In the genomic region with DNA sequence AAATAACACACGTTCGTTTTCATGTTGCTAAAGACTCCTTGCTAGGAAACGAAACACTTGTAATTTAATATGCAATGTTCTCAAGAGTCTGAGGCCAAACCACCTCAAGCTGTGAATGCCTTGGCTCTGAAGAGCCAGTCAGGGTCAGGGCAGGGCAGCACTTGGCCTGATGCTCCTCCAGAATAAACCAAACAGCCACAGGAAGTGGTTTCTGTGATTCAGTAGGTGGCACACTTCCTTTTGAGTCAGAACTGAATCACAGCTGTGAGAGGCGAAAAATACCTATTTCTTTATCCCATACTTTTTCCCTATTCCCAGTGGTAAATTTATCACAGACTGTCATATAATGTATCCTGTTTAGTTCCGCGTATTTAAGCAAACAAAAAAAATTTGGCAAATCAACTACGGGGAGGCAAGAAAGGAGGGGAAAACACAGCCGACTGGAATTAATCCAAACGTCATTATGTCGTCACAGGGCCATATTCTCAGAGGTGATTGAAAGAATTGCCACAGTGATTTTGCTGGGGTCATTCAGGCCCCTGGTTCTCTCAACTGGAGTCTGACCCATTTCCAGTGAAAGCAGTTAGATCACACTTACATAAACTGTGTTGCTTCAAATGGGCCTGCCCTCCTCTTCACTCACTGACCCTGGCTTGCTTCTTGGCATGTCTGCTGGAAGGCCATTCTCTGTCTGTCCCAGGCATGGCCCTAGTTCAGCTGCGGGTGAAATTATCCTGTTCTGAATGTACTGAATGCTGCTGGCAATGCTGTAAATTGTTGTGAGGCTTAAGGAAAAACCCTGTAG, we compare ENCODE assay signal across 8 cellular contexts.
DNase-seq lines count a peak whose midpoint lies in the region; ATAC-seq and TF ChIP-seq lines count a peak whose summit lies in the region.

No MANE protein-coding gene starts in this region.

- peak overlapping the region; percentile 67 for H3K27ac ChIP-seq in hepatocyte
- H3K27ac ChIP-seq in skin epidermis, result peak overlapping the region; percentile 35 to 92 (median 79)

- ATAC-seq in GM21390 (IDR thresholded peaks at IDR 0.05; ENCODE audit: unreplicated experiment), result peak; percentile 92

- DNase-seq in DMS153 treated with DMSO at 0.1 percent for 48 hours (lab: John Stamatoyannopoulos, UW; ENCODE audit: unreplicated experiment) (peak; percentile 0), HT-29 (ENCODE audit: low spot score) (peak; percentile 85), T-helper 1 cell (peak; percentile 23 to 94 (median 37)), amniotic stem cell (lab: John Stamatoyannopoulos, UW) (peak; percentile 86), hepatocyte (ENCODE audit: low spot score) (peak; percentile 38), NCI-H1105 treated with DMSO at 0.1 percent for 48 hours (lab: John Stamatoyannopoulos, UW) (no peak)

- H3K4me2 ChIP-seq in hepatocyte, result peak overlapping the region; percentile 25

- no peaks in the 10 kb centered on the region for H3K9me2 ChIP-seq in hepatocyte (replicated peaks; ENCODE audit: insufficient read depth)

- TF ChIP-seq CTCF in hepatocyte (IDR thresholded peaks at IDR 0.05; ENCODE audit: poor library complexity), result no peak

- H3K36me3 ChIP-seq in hepatocyte (replicated peaks; ENCODE audit: insufficient read depth, low read depth), result no peaks in the 10 kb centered on the region

- no peak overlapping the region for H2AFZ ChIP-seq in hepatocyte

- peaks cover 18% of the 10 kb centered on the region for H3K4me1 ChIP-seq in hepatocyte (ENCODE audit: insufficient read depth)

- no peaks in the 10 kb centered on the region for H3K9me3 ChIP-seq in hepatocyte (ENCODE audit: low read depth)

- H4K20me1 ChIP-seq in hepatocyte (ENCODE audit: insufficient read depth, poor library complexity, severe bottlenecking), result no peaks in the 10 kb centered on the region

- WGBS in hepatocyte (ENCODE audit: low lambda C conversion rate, missing lambda C conversion rate), result 61% methylated on average over 11 of the region's 11 CpGs

- H3K4me3 ChIP-seq in hepatocyte (no peak overlapping the region), skin epidermis (no peak overlapping the region)

- no peaks in the 10 kb centered on the region for H3K27me3 ChIP-seq in hepatocyte

- H3K79me2 ChIP-seq in hepatocyte, result no peaks in the 10 kb centered on the region
